Comparison of ENCODE assay signal across 1 cellular context in the genomic region with DNA sequence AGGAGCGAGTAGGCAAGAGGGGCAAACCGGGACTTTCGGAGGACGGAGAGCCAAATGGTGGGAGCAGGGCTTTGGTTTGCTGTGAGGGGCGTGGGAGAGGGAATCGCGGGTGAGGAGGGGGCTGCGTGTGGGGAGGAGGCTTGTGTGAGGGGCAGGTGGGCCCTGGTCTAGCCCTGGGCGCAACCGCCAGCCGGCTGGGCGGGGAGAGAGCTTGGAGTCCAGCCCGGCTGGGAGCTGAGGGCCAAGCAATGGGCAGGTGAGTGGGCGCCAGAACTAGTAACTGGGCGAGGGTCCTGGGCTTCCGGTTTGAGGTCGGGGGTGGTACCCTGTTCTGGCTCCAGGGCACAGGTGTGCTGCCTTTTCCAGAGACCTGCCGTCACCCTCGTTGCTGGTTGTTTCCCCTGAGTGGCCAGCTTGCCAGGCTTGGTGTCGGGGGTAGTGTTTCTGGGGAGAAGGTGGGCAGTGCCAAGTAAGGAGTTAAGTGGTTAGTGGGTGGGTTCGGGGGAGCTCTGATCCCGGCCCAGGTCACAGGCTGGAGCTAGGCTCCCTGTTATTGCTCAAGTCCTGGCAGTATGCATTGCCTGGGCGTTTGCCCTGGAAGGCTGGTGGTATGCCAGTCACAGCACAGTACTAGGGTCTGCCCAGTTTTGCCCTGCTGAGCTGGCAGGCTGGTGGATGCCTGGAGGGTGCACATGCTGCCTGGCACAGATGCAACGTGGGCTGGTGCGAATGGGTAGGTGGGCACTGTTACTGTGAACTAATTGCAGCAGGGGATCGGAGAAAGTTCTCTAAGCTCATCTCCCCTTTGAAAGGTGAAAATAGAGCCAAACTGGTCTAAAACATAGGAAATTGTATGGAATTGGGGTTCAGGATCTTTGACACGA.
TF ChIP-seq lines count a peak whose summit lies in the region.

No MANE protein-coding gene starts in this region.

TF ChIP-seq in IMR-90, 13 proteins besides CTCF, POLR2A, EP300 and RAD21:
- TF ChIP-seq CEBPB (IDR thresholded peaks at IDR 0.05; ENCODE audit: low read depth, low read length) = peak; percentile 47; the same call in 1 of the 2 replicates
- TF ChIP-seq, protein P1, sequence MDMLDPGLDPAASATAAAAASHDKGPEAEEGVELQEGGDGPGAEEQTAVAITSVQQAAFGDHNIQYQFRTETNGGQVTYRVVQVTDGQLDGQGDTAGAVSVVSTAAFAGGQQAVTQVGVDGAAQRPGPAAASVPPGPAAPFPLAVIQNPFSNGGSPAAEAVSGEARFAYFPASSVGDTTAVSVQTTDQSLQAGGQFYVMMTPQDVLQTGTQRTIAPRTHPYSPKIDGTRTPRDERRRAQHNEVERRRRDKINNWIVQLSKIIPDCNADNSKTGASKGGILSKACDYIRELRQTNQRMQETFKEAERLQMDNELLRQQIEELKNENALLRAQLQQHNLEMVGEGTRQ (IDR thresholded peaks at IDR 0.05; ENCODE audit: low read depth, low read length) = no peak
- no peak for TF ChIP-seq MAZ (IDR thresholded peaks at IDR 0.05; ENCODE audit: borderline replicate concordance, low read depth, low read length)
- no peak for TF ChIP-seq MAFK (IDR thresholded peaks at IDR 0.05; ENCODE audit: low read depth, low read length)
- TF ChIP-seq CHD1 (IDR thresholded peaks at IDR 0.05; ENCODE audit: low read depth, low read length) = no peak
- no peak for TF ChIP-seq BHLHE40 (IDR thresholded peaks at IDR 0.05; ENCODE audit: low read depth, low read length)
- no peak for TF ChIP-seq MXI1 (IDR thresholded peaks at IDR 0.05; ENCODE audit: borderline replicate concordance, low read depth, low read length)
TF ChIP-seq in IMR-90: peak in this region for 1.
